In the genomic region with DNA sequence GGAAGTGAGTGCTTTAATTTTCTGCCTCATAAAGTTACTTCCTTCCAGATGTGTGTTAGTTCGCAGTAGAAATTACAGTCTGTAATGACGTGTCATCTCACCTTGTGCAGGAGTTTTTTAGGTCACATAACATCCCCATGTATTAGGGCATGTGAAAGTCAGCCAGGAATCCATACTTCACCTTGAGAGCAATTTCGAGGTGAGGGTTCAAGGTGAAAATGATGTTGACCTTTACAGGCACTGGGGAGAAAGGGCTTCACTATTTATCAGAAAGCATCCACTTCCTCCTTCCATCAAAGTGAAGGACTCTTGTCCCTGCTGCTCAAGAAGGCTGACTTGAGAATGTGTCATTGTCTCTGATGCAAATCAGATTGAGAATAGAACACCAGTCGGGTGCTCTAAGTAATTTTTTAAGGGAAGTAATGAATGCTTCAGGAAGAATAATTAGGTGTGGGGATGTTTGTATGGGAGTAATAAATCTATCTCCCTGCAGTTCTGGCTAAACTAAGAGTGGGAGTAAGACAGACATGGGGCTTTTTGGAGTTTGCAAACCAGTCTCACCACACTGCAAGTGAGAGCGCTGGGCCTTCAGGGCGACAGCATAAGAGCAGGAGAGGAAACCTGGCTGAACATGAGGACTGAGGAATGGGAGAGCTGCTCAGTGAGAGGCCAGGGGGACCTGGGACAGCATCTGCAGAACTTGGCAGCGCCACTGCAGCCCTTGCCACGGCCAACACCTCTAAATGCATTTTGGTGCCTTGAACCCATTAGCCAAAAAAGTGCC, we compare ENCODE assay signal across 13 cellular contexts.
DNase-seq lines count a peak whose midpoint lies in the region; ATAC-seq, FAIRE-seq and TF ChIP-seq lines count a peak whose summit lies in the region.
"Had no signal": no experiment of that assay in that cellular context is flagged by ENCODE, and none has a peak within 500 bp of the region (broad histone marks: within the 10 kb centered on the region; RNA-seq: fewer than 3 reads in every experiment).

No MANE protein-coding gene starts in this region.

- ATAC-seq in GM19397 (IDR thresholded peaks at IDR 0.05; ENCODE audit: unreplicated experiment) (peak; percentile 68), HG02885 (IDR thresholded peaks at IDR 0.05; ENCODE audit: poor library complexity, unreplicated experiment) (peak; percentile 80), omental fat pad (ENCODE audit: low FRiP score) (no peak)
- ATAC-seq: left colon had no signal

- no peak for FAIRE-seq in frontal cortex (lab: Jason Lieb, UNC)

- CTCF ChIA-PET in GM10248 (lab: Yijun Ruan, JAX) = interaction anchor here (1.0 to 16.5 kb wide), 4 partner anchors 16 to 86 kb away, joined by 3 to 177 read pairs (median 6); a partner anchor contains a TSS

- POLR2A ChIA-PET in GM10248 (lab: Yijun Ruan, JAX) = no interaction called here

- TF ChIP-seq CTCF in GM10248 (IDR thresholded peaks at IDR 0.05; ENCODE audit: control extremely low read depth, extremely low read depth, low read depth, missing control alignments) (no peak), omental fat pad (IDR thresholded peaks at IDR 0.05) (no peak)

- peak; percentile 28 for DNase-seq in GM10248 (ENCODE audit: extremely low spot score)
- DNase-seq in NOMO-1 (lab: John Stamatoyannopoulos, UW; ENCODE audit: unreplicated experiment in 2 of 2) = peak; percentile 49 to 79
- DNase-seq in frontal cortex (ENCODE audit: low spot score in 2 of 2) = no peak
- no peak for DNase-seq in erythroblast (lab: John Stamatoyannopoulos, UW)
- no peak for DNase-seq in omental fat pad (ENCODE audit: low spot score)
- no peak for DNase-seq in GOT3 (lab: John Stamatoyannopoulos, UW)
- DNase-seq: amniotic stem cell, KG1, left colon, NCI-H82, WERI-Rb-1 had no signal

- no peak for TF ChIP-seq POLR2A in erythroblast (IDR thresholded peaks at IDR 0.05; ENCODE audit: low read length)

Comparison
In these comparisons a context has a peak if more than half of its experiments do, and no peak if none do; other contexts are left out.
1. DNase-seq: peak in GM10248 (single experiment) and NOMO-1 (2 of 2); none in frontal cortex (0 of 2), erythroblast (0 of 2), omental fat pad (single experiment) and GOT3 (single experiment).